31 cellular contexts compared by ENCODE assay signal in the genomic region with DNA sequence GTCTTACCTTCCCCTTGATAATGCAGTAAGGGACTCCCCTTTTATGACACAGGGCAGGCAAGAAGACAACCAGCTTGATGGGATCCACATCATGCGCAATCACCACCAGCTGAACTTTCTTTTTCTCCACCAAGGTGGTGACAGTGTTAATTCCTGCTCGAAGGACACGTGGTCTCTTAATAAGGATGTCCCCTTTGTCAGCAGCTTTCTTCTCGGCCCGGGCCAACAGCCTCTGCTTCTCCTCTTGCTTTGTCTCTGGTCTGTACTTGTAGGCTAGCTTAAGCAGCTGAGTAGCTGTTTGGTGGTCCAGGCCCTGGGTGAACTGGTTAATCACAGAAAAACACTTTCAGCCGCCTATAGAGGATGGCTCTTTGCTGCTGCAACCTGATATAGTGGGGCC.
"Had no signal": no experiment of that assay in that cellular context is flagged by ENCODE, and none has a peak within 500 bp of the region (broad histone marks: within the 10 kb centered on the region; RNA-seq: fewer than 3 reads in every experiment).

No MANE protein-coding gene starts in this region.

- H3K9me3 Mint-ChIP-seq: activated naive CD4-positive, alpha-beta T cell treated with anti-CD3 and anti-CD28 coated beads for 36 hours; activated naive CD4-positive, alpha-beta T cell treated with anti-CD3 and anti-CD28 coated beads, Interleukin-2, amount 50 U/mL, for 24 hours had no signal

- H3K27me3 ChIP-seq: adrenal gland, ascending aorta, breast epithelium, cardiac muscle cell, colonic mucosa, foreskin keratinocyte, gastrocnemius medialis had no signal

- H3K27ac ChIP-seq: adrenal gland, ascending aorta, breast epithelium, cardiac muscle cell, colonic mucosa, foreskin keratinocyte, gastrocnemius medialis, VCaP had no signal

- H3K4me1 Mint-ChIP-seq: brain had no signal

- H3K4me3 ChIP-seq: adrenal gland, ascending aorta, breast epithelium, cardiac muscle cell, colonic mucosa, gastrocnemius medialis had no signal

- ATAC-seq: activated CD8-positive, alpha-beta T cell treated with anti-CD3 and anti-CD28 coated beads for 36 hours; activated naive CD8-positive, alpha-beta T cell treated with anti-CD3 and anti-CD28 coated beads, Interleukin-2, amount 50 U/mL, for 24 hours; esophagus mucosa; foreskin keratinocyte; gastrocnemius medialis; WTC11 had no signal

- H3K4me3 Mint-ChIP-seq: activated CD8-positive, alpha-beta T cell treated with anti-CD3 and anti-CD28 coated beads for 36 hours; activated naive CD4-positive, alpha-beta T cell treated with anti-CD3 and anti-CD28 coated beads for 36 hours; activated naive CD4-positive, alpha-beta T cell treated with anti-CD3 and anti-CD28 coated beads, Interleukin-2, amount 50 U/mL, for 24 hours; activated naive CD8-positive, alpha-beta T cell treated with anti-CD3 and anti-CD28 coated beads for 36 hours; activated naive CD8-positive, alpha-beta T cell treated with anti-CD3 and anti-CD28 coated beads, Interleukin-2, amount 50 U/mL, for 24 hours; activated T-helper 1 cell treated with anti-CD3 and anti-CD28 coated beads, Interleukin-12 subunit alpha, Interleukin-12 subunit beta, Interleukin-2, Interleukin-4 antibody, amounts not matched to agents 30 ng/mL and 10 ng/mL and 1 ng/mL, durations not matched to agents 14 hours and 24 hours and 36 hours; brain; WTC11 had no signal

- H3K4me1 ChIP-seq: ascending aorta, breast epithelium, colonic mucosa, foreskin keratinocyte, gastrocnemius medialis had no signal

- H3K27ac Mint-ChIP-seq: activated CD8-positive, alpha-beta T cell treated with anti-CD3 and anti-CD28 coated beads for 36 hours; activated naive CD4-positive, alpha-beta T cell treated with anti-CD3 and anti-CD28 coated beads for 36 hours; activated naive CD4-positive, alpha-beta T cell treated with anti-CD3 and anti-CD28 coated beads, Interleukin-2, amount 50 U/mL, for 24 hours; activated naive CD8-positive, alpha-beta T cell treated with anti-CD3 and anti-CD28 coated beads for 36 hours; activated naive CD8-positive, alpha-beta T cell treated with anti-CD3 and anti-CD28 coated beads, Interleukin-2, amount 50 U/mL, for 24 hours; activated T-helper 1 cell treated with anti-CD3 and anti-CD28 coated beads, Interleukin-12 subunit alpha, Interleukin-12 subunit beta, Interleukin-2, Interleukin-4 antibody, amounts not matched to agents 30 ng/mL and 10 ng/mL and 1 ng/mL, durations not matched to agents 14 hours and 24 hours and 36 hours; activated T-helper 2 cell treated with anti-CD3 and anti-CD28 coated beads, Interferon-gamma antibody, Interleukin-2, Interleukin-4, amounts not matched to agents 10 μg/mL and 5 μg/mL and 100 μg/mL, durations not matched to agents 14 hours and 24 hours and 36 hours; brain; WTC11 had no signal

- DNase-seq: activated CD4-positive, alpha-beta T cell treated with anti-CD3 and anti-CD28 coated beads for 48 hours; activated CD4-positive, alpha-beta T cell treated with anti-CD3 and anti-CD28 coated beads, Interleukin-2, amount 50 U/mL, for 1 hour; activated CD4-positive, alpha-beta T cell treated with anti-CD3 and anti-CD28 coated beads, Interleukin-2, amount 50 U/mL, for 48 hours; activated CD8-positive, alpha-beta memory T cell treated with anti-CD3 and anti-CD28 coated beads for 24 hours; activated CD8-positive, alpha-beta memory T cell treated with anti-CD3 and anti-CD28 coated beads, Interleukin-2, amount 50 U/mL, for 4 hours; activated CD8-positive, alpha-beta T cell treated with anti-CD3 and anti-CD28 coated beads for 36 hours; activated effector memory CD4-positive, alpha-beta T cell treated with anti-CD3 and anti-CD28 coated beads, Interleukin-2, amount 50 U/mL, for 16 hours; activated naive CD4-positive, alpha-beta T cell treated with anti-CD3 and anti-CD28 coated beads for 36 hours; activated naive CD8-positive, alpha-beta T cell treated with anti-CD3 and anti-CD28 coated beads for 36 hours; activated naive CD8-positive, alpha-beta T cell treated with anti-CD3 and anti-CD28 coated beads, Interleukin-2, amount 50 U/mL, for 24 hours; activated T-cell treated with anti-CD3 and anti-CD28 coated beads, Interleukin-2, amount 50 U/mL, for 1 hour; activated T-cell treated with anti-CD3 and anti-CD28 coated beads, Interleukin-2, amount 50 U/mL, for 48 hours; adrenal gland; central memory CD4-positive, alpha-beta T cell; cerebellar nuclear complex; colonic mucosa; effector CD8-positive, alpha-beta T cell; foreskin keratinocyte; gastrocnemius medialis; glutamatergic neuron; T-helper 2 cell had no signal

- H3K27me3 Mint-ChIP-seq: activated CD8-positive, alpha-beta T cell treated with anti-CD3 and anti-CD28 coated beads for 36 hours; activated naive CD4-positive, alpha-beta T cell treated with anti-CD3 and anti-CD28 coated beads, Interleukin-2, amount 50 U/mL, for 24 hours; activated naive CD8-positive, alpha-beta T cell treated with anti-CD3 and anti-CD28 coated beads for 36 hours; activated naive CD8-positive, alpha-beta T cell treated with anti-CD3 and anti-CD28 coated beads, Interleukin-2, amount 50 U/mL, for 24 hours had no signal

- H3K9me3 ChIP-seq: adrenal gland, ascending aorta, breast epithelium, colonic mucosa, gastrocnemius medialis had no signal

- H3K36me3 ChIP-seq: breast epithelium, colonic mucosa had no signal
